8 cellular contexts compared by ENCODE assay signal in the genomic region with DNA sequence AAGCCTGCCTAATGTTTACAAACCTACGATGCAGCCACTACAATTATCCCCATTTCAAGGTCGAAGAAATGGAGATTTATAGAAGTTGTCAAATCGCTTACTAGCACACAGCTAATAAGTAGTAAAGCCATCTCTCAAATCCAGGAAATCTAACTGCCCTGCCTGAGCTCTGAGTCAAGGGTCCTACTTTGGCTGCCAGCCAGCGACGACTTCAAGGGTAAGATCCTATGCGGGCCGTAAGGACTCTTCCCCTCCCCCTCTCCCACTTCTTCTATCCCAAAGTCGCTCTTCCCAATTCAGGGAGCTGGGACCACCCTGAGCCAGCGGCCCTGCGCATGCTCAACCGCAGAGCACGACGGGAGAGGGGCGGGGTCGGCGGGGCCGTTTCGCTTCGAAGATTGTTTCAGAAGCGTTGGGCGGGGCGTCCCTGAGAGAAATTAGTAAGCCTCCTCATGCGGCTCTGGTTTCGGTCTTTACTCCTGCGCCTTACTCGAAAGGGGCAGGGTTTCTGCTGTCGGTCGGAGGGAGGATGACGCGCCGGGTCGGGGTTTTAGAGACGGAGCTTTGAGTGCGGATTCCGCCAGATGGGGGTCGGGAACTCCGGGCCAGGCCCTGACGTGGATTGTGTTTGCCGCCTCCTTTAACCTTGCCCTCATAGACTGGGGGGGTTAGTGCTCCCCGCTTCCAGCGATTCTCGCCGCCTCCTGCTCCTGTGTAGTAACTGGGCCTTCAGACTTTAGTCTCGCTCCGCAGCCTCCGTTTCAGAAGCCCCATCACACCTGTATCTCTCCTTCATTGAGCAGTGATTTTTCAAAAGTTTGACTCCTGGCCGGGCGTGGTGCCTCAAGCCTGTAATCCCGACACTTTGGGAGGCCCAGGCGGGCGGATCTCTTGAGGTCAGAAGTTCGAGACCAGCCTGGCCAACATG. TPM values are rescaled to one million over a fixed set of nuclear protein-coding genes. Genes with fewer than 3 reads are reported as not detected.
DNase-seq lines count a peak whose midpoint lies in the region; ATAC-seq and TF ChIP-seq lines count a peak whose summit lies in the region.

A gene (plus strand): TSS at position 383 of the 928 bp plus-strand sequence. CDS start 14,603 bp downstream, outside the sequence.

- H3K27ac ChIP-seq in HEK293 (ENCODE audit: extremely low read depth, low read depth, low read length) (peak within 1 kb of the TSS; percentile 89), SK-N-SH (ENCODE audit: low read depth in 2 of 2, low read length in 1 of 2) (peak within 1 kb of the TSS; percentile 77 to 84), ovary (peak within 1 kb of the TSS; percentile 83 to 84), thymus (ENCODE audit: low read depth) (peak within 1 kb of the TSS; percentile 96)

- H3K4me3 ChIP-seq in HEK293 (ENCODE audit: low read depth, low read length) (peak within 1 kb of the TSS; percentile 79), SK-N-SH (ENCODE audit: low read depth in 2 of 2, low read length in 1 of 2) (peak within 1 kb of the TSS; percentile 62 to 82), ovary (peak within 1 kb of the TSS; percentile 77), thymus (ENCODE audit: low read length) (peak within 1 kb of the TSS; percentile 85)

- ATAC-seq in Right ventricle myocardium inferior: peak; percentile 95

- H3K27me3 Mint-ChIP-seq in activated naive CD8-positive, alpha-beta T cell treated with anti-CD3 and anti-CD28 coated beads for 36 hours: no peaks in the 10 kb centered on the region

- no peaks in the 10 kb centered on the region for H4K20me1 ChIP-seq in SK-N-SH (ENCODE audit: insufficient read depth)

- H3K27ac Mint-ChIP-seq in activated naive CD8-positive, alpha-beta T cell treated with anti-CD3 and anti-CD28 coated beads for 36 hours: peak within 1 kb of the TSS; percentile 99

- H3K36me3 ChIP-seq in HEK293 (ENCODE audit: control insufficient read depth in 2 of 2, insufficient read depth in 1 of 2, low read length in 2 of 2): peaks cover 5 to 14% of the 10 kb centered on the region in 2 experiments; a peak in 2 of 3 replicates
- peaks cover 0 to 13% of the 10 kb centered on the region in 2 experiments for H3K36me3 ChIP-seq in SK-N-SH (replicated peaks in 1 of 2; ENCODE audit: control insufficient read depth in 1 of 2, insufficient read depth in 2 of 2, low read length in 1 of 2)
- no peaks in the 10 kb centered on the region for H3K36me3 ChIP-seq in ovary
- H3K36me3 ChIP-seq in thymus (ENCODE audit: control insufficient read depth, insufficient read depth): no peaks in the 10 kb centered on the region

- peak within 1 kb of the TSS; percentile 81 for H2AFZ ChIP-seq in SK-N-SH (ENCODE audit: low read depth)

- H3K4me1 ChIP-seq in HEK293 (ENCODE audit: control insufficient read depth, insufficient read depth, low read length): no peaks in the 10 kb centered on the region
- peaks cover 3 to 5% of the 10 kb centered on the region in 2 experiments; a peak in 1 of 4 replicates for H3K4me1 ChIP-seq in SK-N-SH (ENCODE audit: control insufficient read depth in 1 of 2, insufficient read depth in 2 of 2, low read depth in 1 of 2, low read length in 1 of 2)
- H3K4me1 ChIP-seq in ovary (ENCODE audit: insufficient read depth): peaks cover 8% of the 10 kb centered on the region
- peaks cover 10% of the 10 kb centered on the region for H3K4me1 ChIP-seq in thymus (ENCODE audit: control insufficient read depth, insufficient read depth, low read length)

- peaks cover 3% of the 10 kb centered on the region for H3K9me3 Mint-ChIP-seq in activated naive CD8-positive, alpha-beta T cell treated with anti-CD3 and anti-CD28 coated beads for 36 hours

- H3K4me2 ChIP-seq in SK-N-SH: peak within 1 kb of the TSS; percentile 93

- H3F3A ChIP-seq in SK-N-SH (replicated peaks; ENCODE audit: insufficient read depth): peaks cover 12% of the 10 kb centered on the region

- H3K9me3 ChIP-seq in HEK293 (ENCODE audit: control insufficient read depth, insufficient read depth, low read depth, low read length): no peaks in the 10 kb centered on the region
- H3K9me3 ChIP-seq in SK-N-SH: no peaks in the 10 kb centered on the region
- no peaks in the 10 kb centered on the region for H3K9me3 ChIP-seq in ovary
- no peaks in the 10 kb centered on the region for H3K9me3 ChIP-seq in thymus (ENCODE audit: control insufficient read depth)

- H3K9ac ChIP-seq in SK-N-SH: peak within 1 kb of the TSS; percentile 88

- TF ChIP-seq CTCF in HEK293 (tag by site-specific recombination; IDR thresholded peaks at IDR 0.05) (no peak), SK-N-SH (IDR thresholded peaks at IDR 0.05) (no peak), ovary (IDR thresholded peaks at IDR 0.05) (no peak)

- no peaks in the 10 kb centered on the region for H3K9me2 ChIP-seq in SK-N-SH

- H3K4me1 Mint-ChIP-seq in activated naive CD8-positive, alpha-beta T cell treated with anti-CD3 and anti-CD28 coated beads for 36 hours: peaks cover 21% of the 10 kb centered on the region

- H3K36me3 Mint-ChIP-seq in activated naive CD8-positive, alpha-beta T cell treated with anti-CD3 and anti-CD28 coated beads for 36 hours: peaks cover 5% of the 10 kb centered on the region

- H3K4me3 Mint-ChIP-seq in activated naive CD8-positive, alpha-beta T cell treated with anti-CD3 and anti-CD28 coated beads for 36 hours: peak within 1 kb of the TSS; percentile 94

- TF ChIP-seq POLR2A in ovary (IDR thresholded peaks at IDR 0.05): peak; percentile 63

- DNase-seq in GM03348 (ENCODE audit: low spot score): peak; percentile 96
- peak; percentile 74 for DNase-seq in MV-4-11 (lab: John Stamatoyannopoulos, UW)
- peak; percentile 92 for DNase-seq in SK-N-SH
- DNase-seq in activated naive CD8-positive, alpha-beta T cell treated with anti-CD3 and anti-CD28 coated beads for 36 hours: peak; percentile 88
- peak; percentile 93 for DNase-seq in Right ventricle myocardium inferior (ENCODE audit: missing footprints)
- DNase-seq in ovary: peak; percentile 83 to 92 (median 87)

- H3K27me3 ChIP-seq in SK-N-SH (ENCODE audit: insufficient read depth) (no peaks in the 10 kb centered on the region), ovary (no peaks in the 10 kb centered on the region), thymus (ENCODE audit: control insufficient read depth, insufficient read depth) (no peaks in the 10 kb centered on the region)

- intact Hi-C loops in Right ventricle myocardium inferior (cut with DNase I): loop anchor here (5.0 kb wide), 1 partner anchor 47 kb away; a partner anchor contains a TSS
- intact Hi-C loops in ovary (cut with DNase I): no loop called here

- no peak; a peak in 1 of 4 replicates for TF ChIP-seq EP300 in SK-N-SH (IDR thresholded peaks at IDR 0.05; ENCODE audit: borderline replicate concordance in 1 of 2, low read depth in 1 of 2, low read length in 1 of 2)
- TF ChIP-seq EP300 in ovary (IDR thresholded peaks at IDR 0.05): no peak

- TF ChIP-seq RAD21 in SK-N-SH (IDR thresholded peaks at IDR 0.05; ENCODE audit: low read length): peak; percentile 19; the same call in 1 of the 2 replicates

- POLR2A ChIA-PET in HEK293 (lab: Yijun Ruan, JAX) (interaction anchor here (0.6 to 4.0 kb wide), 7 partner anchors 11 to 220 kb away, joined by 3 to 25 read pairs (median 7); a partner anchor contains a TSS), SK-N-SH (lab: Yijun Ruan, JAX) (interaction anchor here (1.0 kb wide), 1 partner anchor 48 kb away, joined by 3 read pairs; a partner anchor contains a TSS)

- H3K79me2 ChIP-seq in SK-N-SH (ENCODE audit: insufficient read depth): peaks cover 48% of the 10 kb centered on the region

- CTCF ChIA-PET in HEK293 (lab: Yijun Ruan, JAX): interaction anchor here (0.6 to 0.7 kb wide), 3 partner anchors 74 to 636 kb away, joined by 3 read pairs; no protein-coding TSS in a partner anchor
- CTCF ChIA-PET in SK-N-SH (lab: Yijun Ruan, JAX): interaction anchor here (0.6 to 1.8 kb wide), 4 partner anchors 14 to 226 kb away, joined by 3 to 4 read pairs (median 3); no protein-coding TSS in a partner anchor

- 2% methylated on average over 26 of the region's 52 CpGs for WGBS in SK-N-SH (ENCODE audit: low lambda C conversion rate)
- WGBS in ovary, 3 donors: 0% methylated on average over 52 of the region's 52 CpGs
- under 1% methylated on average over 52 of the region's 52 CpGs for WGBS in thymus

TF ChIP-seq in HEK293, 187 proteins besides CTCF, POLR2A, EP300 and RAD21 (continues in another document):
- TF ChIP-seq BCL11B (tag by site-specific recombination; IDR thresholded peaks at IDR 0.05; ENCODE audit: low read depth): no peak
- TF ChIP-seq ZNF146 (tag by site-specific recombination; IDR thresholded peaks at IDR 0.05): no peak
- peak; percentile 62; the same call in 1 of the 2 replicates for TF ChIP-seq SCRT2 (tag by site-specific recombination; IDR thresholded peaks at IDR 0.05)
- peak; percentile 58; the same call in 1 of the 2 replicates for TF ChIP-seq ZNF24 (tag by site-specific recombination; IDR thresholded peaks at IDR 0.05)
- no peak for TF ChIP-seq ZBTB1 (tag by site-specific recombination; IDR thresholded peaks at IDR 0.05)
- TF ChIP-seq ZNF211 (tag by site-specific recombination; IDR thresholded peaks at IDR 0.05; ENCODE audit: low read depth): no peak
- TF ChIP-seq ZNF510 (tag by site-specific recombination; IDR thresholded peaks at IDR 0.05; ENCODE audit: insufficient replicate concordance): no peak
- TF ChIP-seq ZNF223 (tag by site-specific recombination; IDR thresholded peaks at IDR 0.05): no peak
- TF ChIP-seq ZNF610 (tag by site-specific recombination; IDR thresholded peaks at IDR 0.05; ENCODE audit: borderline replicate concordance): no peak

TF ChIP-seq in SK-N-SH, 30 proteins besides CTCF, POLR2A, EP300 and RAD21 (continues in another document):
- TF ChIP-seq, protein P1, sequence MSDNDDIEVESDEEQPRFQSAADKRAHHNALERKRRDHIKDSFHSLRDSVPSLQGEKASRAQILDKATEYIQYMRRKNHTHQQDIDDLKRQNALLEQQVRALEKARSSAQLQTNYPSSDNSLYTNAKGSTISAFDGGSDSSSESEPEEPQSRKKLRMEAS (IDR thresholded peaks at IDR 0.05; ENCODE audit: low read depth): peak; percentile 45
- TF ChIP-seq SMC3 (IDR thresholded peaks at IDR 0.05; ENCODE audit: low read depth, low read length) (no peak), NFIC (IDR thresholded peaks at IDR 0.05; ENCODE audit: borderline replicate concordance) (no peak; the same call in 1 of the 2 replicates), EZH2phosphoT487 (IDR thresholded peaks at IDR 0.05; ENCODE audit: borderline replicate concordance, low read depth) (no peak), MXI1 (IDR thresholded peaks at IDR 0.05; ENCODE audit: low read depth, low read length) (peak; percentile 71), FOXM1 (IDR thresholded peaks at IDR 0.05; ENCODE audit: low read depth) (peak; percentile 52), SIN3A (IDR thresholded peaks at IDR 0.05; ENCODE audit: borderline replicate concordance, low read depth, low read length) (peak; percentile 75; the same call in 1 of the 2 replicates)

RNA-seq across cellular contexts. Expression of the gene that starts here (rescaled TPM):
- polyA plus RNA-seq in SK-N-SH (2012; rRNA removed) (4.1 and 6.4 TPM in 2 replicates), ovary (10 to 100 TPM in 1 of 2 donors, 1 to 10 TPM in 1; 5.3 to 13.2 TPM), thymus (8.6 TPM)
- 3.1 and 4.4 TPM in 2 replicates for polyA plus RNA-seq in SK-N-SH (2012; cell fraction: cytosol; rRNA removed)
- polyA plus RNA-seq in SK-N-SH (2012; cell fraction: nucleus; rRNA removed): 7.9 and 14.3 TPM in 2 replicates
- total RNA-seq in activated naive CD8-positive, alpha-beta T cell treated with anti-CD3 and anti-CD28 coated beads for 36 hours: 1 to 10 TPM; 3.9 to 6.1 TPM
- total RNA-seq in Right ventricle myocardium inferior (4.5 TPM), ovary (10 to 100 TPM; 12.3 to 19.9 (median 19.2) TPM)

Comparison
In these comparisons a context has a peak if more than half of its experiments do, and no peak if none do; other contexts are left out.
1. Peak in every context shown above with its lines: DNase-seq, ATAC-seq, H3K4me3 ChIP-seq and H3K27ac ChIP-seq.